8 cellular contexts compared by ENCODE assay signal in genomic region chr1:175192630-175193338, GRCh38. TPM values are rescaled to one million over a fixed set of nuclear protein-coding genes. Genes with fewer than 3 reads are reported as not detected.
DNase-seq lines count a peak whose midpoint lies in the region; ATAC-seq and TF ChIP-seq lines count a peak whose summit lies in the region.

Gene KIAA0040 (minus strand): TSS chr1:175192776. CDS start chr1:175161013, 31,763 bp downstream.

- H3K27me3 Mint-ChIP-seq in effector memory CD8-positive, alpha-beta T cell: no peaks in the 10 kb centered on the region

- ATAC-seq in HG02938 (IDR thresholded peaks at IDR 0.05; ENCODE audit: unreplicated experiment) (peak; percentile 46), mucosa of descending colon (peak; percentile 90)
- ATAC-seq in effector memory CD8-positive, alpha-beta T cell (replicated peaks): peak; percentile 71

- H3K36me3 Mint-ChIP-seq in effector memory CD8-positive, alpha-beta T cell (ENCODE audit: insufficient read depth): peaks cover under 1% of the 10 kb centered on the region

- H3K4me3 Mint-ChIP-seq in effector memory CD8-positive, alpha-beta T cell: peak within 1 kb of the TSS; percentile 95 to 97

- peak within 1 kb of the TSS; percentile 24 to 93 for H3K27ac Mint-ChIP-seq in effector memory CD8-positive, alpha-beta T cell

- H3K4me1 ChIP-seq in mucosa of descending colon (ENCODE audit: low read depth): peaks cover 12% of the 10 kb centered on the region

- intact Hi-C loops in mucosa of descending colon (cut with DNase I, micrococcal nuclease): no loop called here

- DNase-seq in NCI-H2227 (lab: John Stamatoyannopoulos, UW; ENCODE audit: unreplicated experiment): peak; percentile 59
- DNase-seq in NCI-H2227 treated with DMSO at 0.1 percent for 48 hours (lab: John Stamatoyannopoulos, UW): no peak
- peak; percentile 3 for DNase-seq in NCI-H524 treated with DMSO at 0.1 percent for 48 hours (lab: John Stamatoyannopoulos, UW)
- DNase-seq in activated CD4-positive, alpha-beta T cell treated with anti-CD3 and anti-CD28 coated beads, Interleukin-2, amount 50 U/mL, for 48 hours: peak; percentile 73 to 79
- peak; percentile 18 to 30 (median 23) for DNase-seq in effector memory CD8-positive, alpha-beta T cell
- peak; percentile 81 to 89 (median 88) for DNase-seq in mucosa of descending colon
- DNase-seq in stimulated activated CD8-positive, alpha-beta memory T cell treated with anti-CD3 and anti-CD28 coated beads, Interleukin-7, amount 100 ng/mL, for 1 hour (ENCODE audit: low read depth in 2 of 2): peak; percentile 25 to 32

- H3K36me3 ChIP-seq in mucosa of descending colon (ENCODE audit: low read depth): no peaks in the 10 kb centered on the region

- H3K4me1 Mint-ChIP-seq in effector memory CD8-positive, alpha-beta T cell (ENCODE audit: low read depth in 2 of 2): peaks cover 41 to 44% of the 10 kb centered on the region in 2 donors

- no peaks in the 10 kb centered on the region for H3K9me3 ChIP-seq in mucosa of descending colon

- H3K9me3 Mint-ChIP-seq in effector memory CD8-positive, alpha-beta T cell: no peaks in the 10 kb centered on the region

- no peak for TF ChIP-seq CTCF in mucosa of descending colon (IDR thresholded peaks at IDR 0.05)

- H3K4me3 ChIP-seq in mucosa of descending colon: peak within 1 kb of the TSS; percentile 35

RNA-seq across cellular contexts. Expression of gene KIAA0040, which starts in this region (rescaled TPM):
- 10 to 100 TPM; 13.3 to 18.8 (median 13.3) TPM for total RNA-seq in mucosa of descending colon
